17 cellular contexts compared by ENCODE assay signal in the genomic region with DNA sequence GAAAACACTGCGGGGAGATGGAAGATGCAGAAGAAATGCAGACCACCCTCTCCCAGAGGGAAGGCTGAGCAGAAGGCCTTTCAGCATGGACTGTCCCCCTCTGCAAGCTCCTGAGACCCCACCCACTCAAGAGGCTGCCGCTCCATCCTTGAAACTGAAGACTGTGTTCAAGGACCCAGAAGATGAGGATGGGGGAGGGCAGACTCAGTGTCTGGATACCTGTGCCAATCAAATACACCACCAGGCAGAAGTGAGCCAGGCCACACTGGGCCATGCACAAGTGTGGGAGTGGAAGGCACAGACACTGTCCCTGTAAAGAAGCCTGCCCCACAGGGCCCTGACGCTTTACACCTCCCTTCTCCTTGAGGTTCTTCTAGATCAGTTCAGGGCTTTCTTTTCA.
"Had no signal": no experiment of that assay in that cellular context is flagged by ENCODE, and none has a peak within 500 bp of the region (broad histone marks: within the 10 kb centered on the region; RNA-seq: fewer than 3 reads in every experiment).

No MANE protein-coding gene starts in this region.

- H3K27ac ChIP-seq: adrenal gland, coronary artery, gastroesophageal sphincter, neutrophil, SK-N-MC, tibial nerve, WERI-Rb-1 had no signal

- H3K9me3 ChIP-seq: adrenal gland, gastroesophageal sphincter, neutrophil, tibial nerve had no signal

- H3K9me3 Mint-ChIP-seq: activated T-helper 1 cell treated with anti-CD3 and anti-CD28 coated beads, Interleukin-12 subunit alpha, Interleukin-12 subunit beta, Interleukin-2, Interleukin-4 antibody, amounts not matched to agents 30 ng/mL and 10 ng/mL and 1 ng/mL, durations not matched to agents 14 hours and 24 hours and 36 hours; naive thymus-derived CD4-positive, alpha-beta T cell had no signal

- ATAC-seq: activated CD4-positive, alpha-beta T cell treated with anti-CD3 and anti-CD28 coated beads for 36 hours; gastroesophageal sphincter; naive thymus-derived CD4-positive, alpha-beta T cell had no signal

- H3K27me3 Mint-ChIP-seq: activated CD4-positive, alpha-beta T cell treated with anti-CD3 and anti-CD28 coated beads for 36 hours; naive thymus-derived CD4-positive, alpha-beta T cell had no signal

- H3K4me3 Mint-ChIP-seq: activated CD4-positive, alpha-beta T cell treated with anti-CD3 and anti-CD28 coated beads for 36 hours; activated T-helper 1 cell treated with anti-CD3 and anti-CD28 coated beads, Interleukin-12 subunit alpha, Interleukin-12 subunit beta, Interleukin-2, Interleukin-4 antibody, amounts not matched to agents 30 ng/mL and 10 ng/mL and 1 ng/mL, durations not matched to agents 14 hours and 24 hours and 36 hours had no signal

- H3K4me3 ChIP-seq: adrenal gland, coronary artery, gastroesophageal sphincter, lung, SK-N-MC, tibial nerve had no signal

- H3K27me3 ChIP-seq: adrenal gland, gastroesophageal sphincter, neutrophil, tibial nerve had no signal

- H3K27ac Mint-ChIP-seq: activated CD4-positive, alpha-beta T cell treated with anti-CD3 and anti-CD28 coated beads for 36 hours; activated T-helper 1 cell treated with anti-CD3 and anti-CD28 coated beads, Interleukin-12 subunit alpha, Interleukin-12 subunit beta, Interleukin-2, Interleukin-4 antibody, amounts not matched to agents 30 ng/mL and 10 ng/mL and 1 ng/mL, durations not matched to agents 14 hours and 24 hours and 36 hours had no signal

- FAIRE-seq: endothelial cell of umbilical vein had no signal

- DNase-seq: activated CD4-positive, alpha-beta T cell treated with anti-CD3 and anti-CD28 coated beads for 36 hours; activated naive CD4-positive, alpha-beta T cell treated with anti-CD3 and anti-CD28 coated beads, Interleukin-2, amount 50 U/mL, for 16 hours; adrenal gland; naive thymus-derived CD4-positive, alpha-beta T cell; retina; stimulated activated CD4-positive, alpha-beta T cell treated with anti-CD3 and anti-CD28 coated beads, Interleukin-2, amount 100 ng/mL, for 48 hours; stimulated activated naive CD4-positive, alpha-beta T cell; T-helper 1 cell; WERI-Rb-1 had no signal

- H3K4me1 ChIP-seq: adrenal gland, gastroesophageal sphincter had no signal
